14 cellular contexts compared by ENCODE assay signal in genomic region chr9:136634904-136635303, GRCh38.
"Had no signal": no experiment of that assay in that cellular context is flagged by ENCODE, and none has a peak within 500 bp of the region (broad histone marks: within the 10 kb centered on the region; RNA-seq: fewer than 3 reads in every experiment).

No MANE protein-coding gene starts in this region.

- H3K36me3 ChIP-seq: cardiac muscle cell, sigmoid colon, thyroid gland had no signal

- FAIRE-seq: astrocyte, urothelium cell line had no signal

- H3K4me3 ChIP-seq: cardiac muscle cell, dorsolateral prefrontal cortex, sigmoid colon, thyroid gland had no signal

- H3K9me3 ChIP-seq: sigmoid colon, thyroid gland had no signal

- H3K27ac ChIP-seq: cardiac muscle cell, dorsolateral prefrontal cortex, sigmoid colon, thyroid gland had no signal

- H3K27me3 ChIP-seq: cardiac muscle cell, dorsolateral prefrontal cortex, thyroid gland had no signal

- DNase-seq: activated CD4-positive, alpha-beta T cell treated with anti-CD3 and anti-CD28 coated beads, Interleukin-2, amount 10 ng/mL, durations not matched to agents 7 days and 5 days; activated CD4-positive, CD25-positive, alpha-beta regulatory T cell; activated CD8-positive, alpha-beta memory T cell treated with anti-CD3 and anti-CD28 coated beads for 24 hours; activated naive CD4-positive, alpha-beta T cell; activated naive CD8-positive, alpha-beta T cell treated with anti-CD3 and anti-CD28 coated beads, Interleukin-2, amount 10 ng/mL, durations not matched to agents 7 days and 5 days; dorsolateral prefrontal cortex; glutamatergic neuron; nephron progenitor cell; sigmoid colon; stimulated activated CD4-positive, alpha-beta T cell treated with anti-CD3 and anti-CD28 coated beads, Interleukin-2, amount 100 ng/mL, for 48 hours; thyroid gland had no signal
